ENCODE assay signal across 17 cellular contexts in the genomic region with DNA sequence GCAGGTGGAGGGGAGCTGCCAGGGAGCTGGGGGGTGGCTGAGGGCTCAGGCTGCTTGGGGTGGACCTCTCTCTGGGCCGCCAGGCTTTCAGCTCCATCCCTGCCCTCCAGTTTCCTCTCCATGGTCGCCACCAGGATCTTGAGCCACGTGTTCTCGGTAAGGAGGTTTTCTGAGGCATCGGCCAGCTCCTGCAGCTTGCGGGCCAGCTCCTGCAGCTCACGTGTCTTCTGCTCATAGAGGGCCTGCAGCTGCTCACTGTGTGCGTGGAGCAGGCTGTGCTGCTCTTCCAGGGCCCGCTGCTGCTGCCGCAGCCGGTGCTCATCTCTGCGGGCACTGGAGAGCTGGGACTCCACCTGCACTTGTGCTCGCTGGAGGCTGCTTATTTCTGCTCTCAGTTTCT. TPM values are rescaled to one million over a fixed set of nuclear protein-coding genes. Genes with fewer than 3 reads are reported as not detected.
A peak's percentile ranks its signal among the peaks of the same experiment; 100 is the strongest.
DNase-seq lines count a peak whose midpoint lies in the region; ATAC-seq, FAIRE-seq and TF ChIP-seq lines count a peak whose summit lies in the region.
"Had no signal": no experiment of that assay in that cellular context is flagged by ENCODE, and none has a peak within 500 bp of the region (broad histone marks: within the 10 kb centered on the region; RNA-seq: fewer than 3 reads in every experiment).

No MANE protein-coding gene starts in this region.

- no peak overlapping the region for H2AFZ ChIP-seq in HepG2 (ENCODE audit: low read length)
- H2AFZ ChIP-seq: parathyroid adenoma had no signal

- H4K20me1 ChIP-seq in HepG2 (ENCODE audit: insufficient read depth, low read length): peaks cover 4% of the 10 kb centered on the region; the same call in 1 of the 2 replicates

- intact Hi-C loops in HepG2 (cut with micrococcal nuclease; ENCODE audit: unreplicated experiment) (no loop called here), right lobe of liver (cut with DNase I) (no loop called here), ascending aorta (cut with DNase I) (no loop called here)

- H3K27me3 ChIP-seq in HepG2 (ENCODE audit: control insufficient read depth in 1 of 2, insufficient read depth in 2 of 2, low read length in 2 of 2) (no peaks in the 10 kb centered on the region), right lobe of liver (no peaks in the 10 kb centered on the region), ascending aorta (no peaks in the 10 kb centered on the region)
- H3K27me3 ChIP-seq: heart left ventricle had no signal

- TF ChIP-seq RAD21 in HepG2 (CRISPR knock-in tag; IDR thresholded peaks at IDR 0.05): no peak

- H3K36me3 ChIP-seq in HepG2 (replicated peaks in 1 of 2; ENCODE audit: control insufficient read depth in 1 of 2, insufficient read depth in 2 of 2, low read length in 2 of 2): peaks cover 51 to 80% of the 10 kb centered on the region in 2 experiments
- H3K36me3 ChIP-seq in right lobe of liver: peaks cover 6 to 53% (median 25%) of the 10 kb centered on the region in 4 donors
- H3K36me3 ChIP-seq in ascending aorta: peaks cover 45 to 63% of the 10 kb centered on the region in 2 donors

- H3K9me3 ChIP-seq in HepG2 (ENCODE audit: low read length) (no peaks in the 10 kb centered on the region), right lobe of liver (no peaks in the 10 kb centered on the region), ascending aorta (no peaks in the 10 kb centered on the region)
- H3K9me3 ChIP-seq: heart left ventricle had no signal

- no peak for TF ChIP-seq CTCF in HepG2 (CRISPR knock-in tag; IDR thresholded peaks at IDR 0.05)
- no peak for TF ChIP-seq CTCF in right lobe of liver (IDR thresholded peaks at IDR 0.05)
- TF ChIP-seq CTCF in ascending aorta (IDR thresholded peaks at IDR 0.05): no peak

- no peak overlapping the region for H3K9ac ChIP-seq in HepG2 (ENCODE audit: insufficient read depth, low read depth, low read length)
- H3K9ac ChIP-seq: parathyroid adenoma had no signal

- DNase-seq in HepG2 (ENCODE audit: low spot score) (no peak), right lobe of liver (no peak), ascending aorta (ENCODE audit: low spot score in 2 of 2) (peak; percentile 0 to 44), naive B cell (no peak), NCI-H1092 (lab: John Stamatoyannopoulos, UW) (no peak), NCI-H345 treated with DMSO at 0.1 percent for 48 hours (lab: John Stamatoyannopoulos, UW; ENCODE audit: unreplicated experiment) (no peak), RKO (ENCODE audit: low spot score) (no peak)
- DNase-seq: activated CD4-positive, CD25-positive, alpha-beta regulatory T cell; NCI-H187 treated with DMSO at 0.1 percent for 48 hours; stimulated activated CD4-positive, alpha-beta T cell treated with anti-CD3 and anti-CD28 coated beads, Interleukin-2, amount 100 ng/mL, for 48 hours had no signal

- TF ChIP-seq POLR2A in HepG2 (IDR thresholded peaks at IDR 0.05; ENCODE audit: insufficient read depth in 1 of 2, low read depth in 2 of 2, low read length in 2 of 2) (no peak), right lobe of liver (IDR thresholded peaks at IDR 0.05) (no peak)

- H3K4me1 ChIP-seq in HepG2 (ENCODE audit: insufficient read depth, low read length) (peaks cover 19% of the 10 kb centered on the region), right lobe of liver (peaks cover 0 to 37% (median 0%) of the 10 kb centered on the region in 4 donors), ascending aorta (peaks cover 0 to 11% of the 10 kb centered on the region in 2 donors)
- H3K4me1 ChIP-seq: parathyroid adenoma had no signal

- no peaks in the 10 kb centered on the region for H3K27me3 Mint-ChIP-seq in naive B cell

- POLR2A ChIA-PET in HepG2 (lab: Yijun Ruan, JAX): interaction anchor here (1.3 kb wide), 1 partner anchor 11 kb away, joined by 3 read pairs; no protein-coding TSS in a partner anchor

- FAIRE-seq in HepG2 (lab: Jason Lieb, UNC): no peak

- TF ChIP-seq EP300 in HepG2 (IDR thresholded peaks at IDR 0.05; ENCODE audit: low read depth in 2 of 2, low read length in 2 of 2): no peak
- no peak for TF ChIP-seq EP300 in HepG2 (CRISPR knock-in tag; IDR thresholded peaks at IDR 0.05; ENCODE audit: borderline replicate concordance)

- no TSS peak for BruUV-seq in HepG2 (replicated peaks; lab: Mats Ljungman, UMichigan)

- in situ Hi-C loops in HepG2 (cut with HindIII; ENCODE audit: extremely low pct_ligation_motif_present, low pct_unique_long_range_greater_than_20kb): no loop called here

- H3K9me3 Mint-ChIP-seq in naive B cell: no peaks in the 10 kb centered on the region
- H3K9me3 Mint-ChIP-seq: activated T-helper 1 cell treated with anti-CD3 and anti-CD28 coated beads, Interleukin-12 subunit alpha, Interleukin-12 subunit beta, Interleukin-2, Interleukin-4 antibody, amounts not matched to agents 30 ng/mL and 10 ng/mL and 1 ng/mL, durations not matched to agents 14 hours and 24 hours and 36 hours; stimulated activated effector memory CD8-positive, alpha-beta T cell treated with anti-CD3 and anti-CD28 coated beads, Interleukin-12 subunit alpha, Interleukin-12 subunit beta, amount 100 ng/mL, for 72 hours had no signal

- H3K4me2 ChIP-seq in HepG2 (ENCODE audit: low read depth, low read length): no peak overlapping the region

- ATAC-seq in HepG2 (no peak), right lobe of liver (no peak), naive B cell (ENCODE audit: low read depth in 2 of 2) (no peak), HG02885 (IDR thresholded peaks at IDR 0.05; ENCODE audit: poor library complexity, unreplicated experiment) (no peak)
- ATAC-seq: heart left ventricle; SK-N-SH treated with all-trans-retinoic acid at 6 μM for 48 hours; stimulated activated effector memory CD8-positive, alpha-beta T cell treated with anti-CD3 and anti-CD28 coated beads, Interleukin-12 subunit alpha, Interleukin-12 subunit beta, amount 100 ng/mL, for 72 hours had no signal

- peaks cover 79 to 100% (median 92%) of the 10 kb centered on the region in 3 donors for H3K4me1 Mint-ChIP-seq in naive B cell

- peak overlapping the region in 4 of 6 donors; percentile 76 to 99 (median 96) for H3K27ac Mint-ChIP-seq in naive B cell

- CTCF ChIA-PET in HepG2 (lab: Yijun Ruan, JAX; ENCODE audit: low intra/inter-chr PET ratio, low total read pairs): no interaction called here

- no peak overlapping the region for H3K4me3 ChIP-seq in HepG2 (replicated peaks in 1 of 3; ENCODE audit: insufficient read depth in 1 of 3, low read depth in 2 of 3, low read length in 3 of 3)
- H3K4me3 ChIP-seq in right lobe of liver: no peak overlapping the region
- no peak overlapping the region for H3K4me3 ChIP-seq in ascending aorta
- H3K4me3 ChIP-seq: heart left ventricle, lung had no signal

- H3K79me2 ChIP-seq in HepG2 (ENCODE audit: insufficient read depth, low read length): no peaks in the 10 kb centered on the region

- WGBS in HepG2 (ENCODE audit: low lambda C conversion rate): 94% methylated on average over 13 of the region's 13 CpGs
- 89% methylated on average over 8 of the region's 13 CpGs for WGBS in right lobe of liver (ENCODE audit: insufficient coverage, low coverage, low lambda C conversion rate, missing lambda C conversion rate)

- peak overlapping the region in 5 of 8 donors; percentile 15 to 82 (median 69) for H3K4me3 Mint-ChIP-seq in naive B cell
- H3K4me3 Mint-ChIP-seq: activated T-helper 1 cell treated with anti-CD3 and anti-CD28 coated beads, Interleukin-12 subunit alpha, Interleukin-12 subunit beta, Interleukin-2, Interleukin-4 antibody, amounts not matched to agents 30 ng/mL and 10 ng/mL and 1 ng/mL, durations not matched to agents 14 hours and 24 hours and 36 hours; stimulated activated effector memory CD8-positive, alpha-beta T cell treated with anti-CD3 and anti-CD28 coated beads, Interleukin-12 subunit alpha, Interleukin-12 subunit beta, amount 100 ng/mL, for 72 hours had no signal

- H3K36me3 Mint-ChIP-seq in naive B cell: peaks cover 0 to 7% of the 10 kb centered on the region in 2 donors

- H3K27ac ChIP-seq in HepG2 (ENCODE audit: extremely low read length, insufficient read depth, low read length) (no peak overlapping the region), right lobe of liver (no peak overlapping the region), ascending aorta (no peak overlapping the region)
- H3K27ac ChIP-seq: parathyroid adenoma had no signal

TF ChIP-seq in HepG2, 621 proteins besides CTCF, POLR2A, EP300 and RAD21 (continues in another document):
- TF ChIP-seq KDM4B (CRISPR knock-in tag; IDR thresholded peaks at IDR 0.05) (no peak), ZNF724P (CRISPR knock-in tag; IDR thresholded peaks at IDR 0.05; ENCODE audit: borderline replicate concordance) (peak; percentile 30; the same call in 1 of the 2 replicates), ZNF891 (CRISPR knock-in tag; IDR thresholded peaks at IDR 0.05) (0 out of 2 replicates have a peak, but pooled peaks have one; percentile 43)

RNA-seq across cellular contexts. Expression of gene SNN, which starts 11.0 kb away (rescaled TPM):
- total RNA-seq in HepG2 (2016; rRNA removed; fragmentation: Illumina TruSeq; extraction: Trizol): 8.4 TPM in 2 replicates
- 7.1 and 8.0 TPM in 2 replicates for total RNA-seq in HepG2 (2016; cell fraction: cytosol; rRNA removed; fragmentation: Illumina TruSeq; extraction: Trizol; ENCODE audit: low read depth)
- total RNA-seq in HepG2 (2016; cell fraction: insoluble cytoplasmic fraction; rRNA removed; fragmentation: Illumina TruSeq; extraction: Trizol): 6.0 and 8.2 TPM in 2 replicates
- 18.8 and 19.0 TPM in 2 replicates for total RNA-seq in HepG2 (2016; cell fraction: membrane; rRNA removed; fragmentation: Illumina TruSeq; extraction: Trizol)
- 4.0 and 5.8 TPM in 2 replicates for total RNA-seq in HepG2 (2016; cell fraction: nucleus; rRNA removed; fragmentation: Illumina TruSeq; extraction: Trizol)
- 5.2 and 5.6 TPM in 2 replicates for polyA plus RNA-seq in HepG2 (2011; rRNA removed)
- polyA plus RNA-seq in HepG2 (2011; cell fraction: cytosol; rRNA removed): 4.6 and 5.0 TPM in 2 replicates
- 4.7 and 4.9 TPM in 2 replicates for polyA plus RNA-seq in HepG2 (2011; cell fraction: nucleus; rRNA removed)
- polyA plus RNA-seq in HepG2 (2012): 3.0 and 3.4 TPM in 2 replicates
- 8.8 and 9.8 TPM in 2 replicates for polyA plus RNA-seq in HepG2 (2016; cell fraction: cytosol; fragmentation: Illumina TruSeq; extraction: Trizol; ENCODE audit: low read depth)
- polyA plus RNA-seq in HepG2 (2016; cell fraction: insoluble cytoplasmic fraction; fragmentation: Illumina TruSeq; extraction: Trizol; ENCODE audit: low read depth): 8.1 and 9.3 TPM in 2 replicates
- 17.1 and 17.3 TPM in 2 replicates for polyA plus RNA-seq in HepG2 (2016; cell fraction: membrane; fragmentation: Illumina TruSeq; extraction: Trizol; ENCODE audit: low read depth)
- 7.7 and 8.0 TPM in 2 replicates for polyA plus RNA-seq in HepG2 (2016; cell fraction: nucleus; fragmentation: Illumina TruSeq; extraction: Trizol; ENCODE audit: insufficient read depth, low read depth)
- 2.2 and 3.6 TPM in 2 replicates for polyA minus RNA-seq in HepG2 (2011; rRNA and poly(A)+ RNA removed; ENCODE audit: low replicate concordance)
- 1.6 and 1.9 TPM in 2 replicates for polyA minus RNA-seq in HepG2 (2011; cell fraction: cytosol; rRNA and poly(A)+ RNA removed)
- 4.4 and 4.9 TPM in 2 replicates for polyA minus RNA-seq in HepG2 (2011; cell fraction: nucleus; rRNA and poly(A)+ RNA removed)
- 1 to 10 TPM; 3.5 to 7.9 (median 5.6) TPM for total RNA-seq in right lobe of liver
- total RNA-seq in ascending aorta: 2.1 TPM
- polyA plus RNA-seq in naive B cell (ENCODE audit: low read depth in 6 of 6): 10 to 100 TPM; 53.0 to 82.7 (median 67.7) TPM

Comparison
In these comparisons a context has a peak if more than half of its experiments do, and no peak if none do; other contexts are left out.
1. DNase-seq: peak in ascending aorta (2 of 2); none in HepG2 (single experiment), right lobe of liver (0 of 3), naive B cell (single experiment), NCI-H1092 (single experiment), NCI-H345 treated with DMSO at 0.1 percent for 48 hours (single experiment) and RKO (single experiment).